Comparison of ENCODE assay signal across 1 cellular context in genomic region chr11:73376168-73376802, GRCh38.
TF ChIP-seq lines count a peak whose summit lies in the region.

TSS of gene RELT (plus strand) at chr11:73376399. CDS start at chr11:73389137, 12,738 bp downstream.

TF ChIP-seq in HepG2, 621 proteins besides CTCF, POLR2A, EP300 and RAD21 (continued from another document and continues in another):
- no peak; the same call in 1 of the 2 replicates for TF ChIP-seq ZNF142 (CRISPR knock-in tag; IDR thresholded peaks at IDR 0.05)
- TF ChIP-seq MBNL3 (CRISPR knock-in tag; conservative IDR thresholded peaks at IDR 0.05): no peak
- no peak for TF ChIP-seq ZNF850 (CRISPR knock-in tag; conservative IDR thresholded peaks at IDR 0.05)
- TF ChIP-seq KLF15 (CRISPR knock-in tag; IDR thresholded peaks at IDR 0.05; ENCODE audit: borderline replicate concordance): no peak
- TF ChIP-seq GZF1 (CRISPR knock-in tag; IDR thresholded peaks at IDR 0.05): no peak
- no peak for TF ChIP-seq ZNF644 (CRISPR knock-in tag; IDR thresholded peaks at IDR 0.05; ENCODE audit: low read depth)
- TF ChIP-seq FUBP1 (CRISPR knock-in tag; IDR thresholded peaks at IDR 0.05; ENCODE audit: borderline replicate concordance): no peak
- no peak for TF ChIP-seq ZBTB4 (CRISPR knock-in tag; IDR thresholded peaks at IDR 0.05; ENCODE audit: borderline replicate concordance)
- no peak for TF ChIP-seq ZNF543 (CRISPR knock-in tag; IDR thresholded peaks at IDR 0.05)
- TF ChIP-seq PBX2 (CRISPR knock-in tag; IDR thresholded peaks at IDR 0.05): no peak
- TF ChIP-seq RFX1 (IDR thresholded peaks at IDR 0.05): no peak
- no peak for TF ChIP-seq TARDBP (CRISPR knock-in tag; IDR thresholded peaks at IDR 0.05)
- TF ChIP-seq NCOR1 (IDR thresholded peaks at IDR 0.05; ENCODE audit: borderline replicate concordance, low read length): no peak
- TF ChIP-seq GATAD2A (CRISPR knock-in tag; IDR thresholded peaks at IDR 0.05): no peak
- TF ChIP-seq PAWR (CRISPR knock-in tag; IDR thresholded peaks at IDR 0.05; ENCODE audit: borderline replicate concordance): no peak
- TF ChIP-seq PLRG1 (conservative IDR thresholded peaks at IDR 0.05): no peak
- TF ChIP-seq ZZZ3 (CRISPR knock-in tag; IDR thresholded peaks at IDR 0.05; ENCODE audit: borderline replicate concordance): no peak
- no peak for TF ChIP-seq ATF4 (CRISPR knock-in tag; IDR thresholded peaks at IDR 0.05)
- TF ChIP-seq LRRFIP1 (CRISPR knock-in tag; conservative IDR thresholded peaks at IDR 0.05): no peak
- no peak for TF ChIP-seq ZNF362 (CRISPR knock-in tag; IDR thresholded peaks at IDR 0.05; ENCODE audit: borderline replicate concordance)
- no peak for TF ChIP-seq SMAD1 (CRISPR knock-in tag; IDR thresholded peaks at IDR 0.05; ENCODE audit: borderline replicate concordance, low read depth)
- TF ChIP-seq MEF2D (CRISPR knock-in tag; IDR thresholded peaks at IDR 0.05): no peak
- TF ChIP-seq SETDB1 (CRISPR knock-in tag; IDR thresholded peaks at IDR 0.05; ENCODE audit: borderline replicate concordance): no peak
- no peak for TF ChIP-seq ZNF12 (CRISPR knock-in tag; IDR thresholded peaks at IDR 0.05)
- TF ChIP-seq HMGXB3 (CRISPR knock-in tag; IDR thresholded peaks at IDR 0.05; ENCODE audit: borderline replicate concordance): 0 out of 2 replicates have a peak, but pooled peaks have one; percentile 42
- peak; percentile 90 for TF ChIP-seq DRAP1 (CRISPR knock-in tag; IDR thresholded peaks at IDR 0.05)
- no peak for TF ChIP-seq GPN1 (CRISPR knock-in tag; IDR thresholded peaks at IDR 0.05; ENCODE audit: borderline replicate concordance)
- no peak; the same call in 1 of the 2 replicates for TF ChIP-seq HIC2 (CRISPR knock-in tag; IDR thresholded peaks at IDR 0.05; ENCODE audit: low read depth)
- TF ChIP-seq TP53 (CRISPR knock-in tag; conservative IDR thresholded peaks at IDR 0.05): no peak
